20 cellular contexts compared by ENCODE assay signal in genomic region chrX:13892856-13893255, GRCh38.
"Had no signal": no experiment of that assay in that cellular context is flagged by ENCODE, and none has a peak within 500 bp of the region (broad histone marks: within the 10 kb centered on the region; RNA-seq: fewer than 3 reads in every experiment).

No MANE protein-coding gene starts in this region.

- ATAC-seq: activated CD4-positive, alpha-beta T cell treated with anti-CD3 and anti-CD28 coated beads for 36 hours; gastroesophageal sphincter; naive thymus-derived CD8-positive, alpha-beta T cell; right cardiac atrium had no signal

- H3K36me3 ChIP-seq: brain microvascular endothelial cell, gastroesophageal sphincter, spleen, thoracic aorta had no signal

- H3K4me1 ChIP-seq: spleen had no signal

- H3K4me3 ChIP-seq: gastroesophageal sphincter, spleen, thoracic aorta had no signal

- DNase-seq: activated CD4-positive, alpha-beta T cell treated with anti-CD3 and anti-CD28 coated beads for 36 hours; activated CD4-positive, alpha-beta T cell treated with anti-CD3 and anti-CD28 coated beads, Interleukin-2, amount 50 U/mL, for 4 hours; activated CD4-positive, CD25-positive, alpha-beta regulatory T cell; activated effector memory CD4-positive, alpha-beta T cell treated with Interleukin-2 at 50 U/mL for 16 hours; activated naive CD4-positive, alpha-beta T cell treated with Interleukin-2 at 50 U/mL for 16 hours; activated T-cell treated with anti-CD3 and anti-CD28 coated beads for 4 hours; aorta; brain microvascular endothelial cell; dermis blood vessel endothelial cell; effector CD8-positive, alpha-beta T cell; hippocampal formation; kidney; mesenchymal stem cell; naive thymus-derived CD8-positive, alpha-beta T cell; right cardiac atrium; spleen; stimulated activated naive CD4-positive, alpha-beta T cell treated with Interleukin-2 at 50 U/mL for 16 hours; trophoblast cell had no signal

- H3K9me3 ChIP-seq: gastroesophageal sphincter, spleen, thoracic aorta had no signal

- H3K27me3 ChIP-seq: brain microvascular endothelial cell, gastroesophageal sphincter had no signal

- H3K27ac ChIP-seq: brain microvascular endothelial cell, gastroesophageal sphincter, spleen, thoracic aorta had no signal
